15 cellular contexts compared by ENCODE assay signal in the genomic region with DNA sequence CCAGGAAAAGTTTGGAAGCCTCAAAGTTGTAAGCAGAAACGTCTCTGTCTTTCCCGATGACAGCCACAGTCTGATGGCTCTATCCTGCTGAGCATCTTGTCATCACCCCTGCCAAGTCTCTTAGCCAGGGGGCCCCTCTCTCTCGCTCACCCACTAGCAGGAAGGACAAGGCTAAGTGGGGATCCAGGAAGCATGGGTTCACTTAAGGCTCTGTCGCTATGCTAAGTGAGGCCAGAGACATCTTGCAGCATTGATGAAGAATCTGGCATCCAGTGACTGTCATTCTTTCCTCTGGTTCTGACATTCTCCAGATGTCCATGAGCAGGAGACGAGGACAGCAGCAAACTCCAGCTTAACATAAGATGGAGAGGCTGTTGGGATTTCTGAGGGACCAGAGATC.
"Had no signal": no experiment of that assay in that cellular context is flagged by ENCODE, and none has a peak within 500 bp of the region (broad histone marks: within the 10 kb centered on the region; RNA-seq: fewer than 3 reads in every experiment).

No MANE protein-coding gene starts in this region.

- H3K27ac ChIP-seq: epithelial cell of prostate, WERI-Rb-1 had no signal

- H3K36me3 ChIP-seq: WERI-Rb-1 had no signal

- DNase-seq: activated CD4-positive, alpha-beta T cell treated with anti-CD3 and anti-CD28 coated beads, Interleukin-2, amount 10 ng/mL, durations not matched to agents 7 days and 5 days; activated CD4-positive, CD25-positive, alpha-beta regulatory T cell treated with anti-CD3 and anti-CD28 coated beads, Interleukin-2, amount 50 U/mL, for 72 hours; activated CD8-positive, alpha-beta T cell treated with anti-CD3 and anti-CD28 coated beads, Interleukin-2, amount 10 ng/mL, durations not matched to agents 7 days and 5 days; activated gamma-delta T cell; activated naive CD4-positive, alpha-beta T cell treated with anti-CD3 and anti-CD28 coated beads, Interleukin-2, amount 50 U/mL, for 16 hours; activated naive CD8-positive, alpha-beta T cell treated with anti-CD3 and anti-CD28 coated beads, Interleukin-2, amount 50 U/mL, for 24 hours; cortex of kidney; immature natural killer cell; nephron progenitor cell; posterior cingulate gyrus; stimulated activated CD4-positive, alpha-beta T cell treated with anti-CD3 and anti-CD28 coated beads, Interleukin-4, amount 100 ng/mL, for 4 hours; stimulated activated naive CD8-positive, alpha-beta T cell treated with anti-CD3 and anti-CD28 coated beads, Interleukin-15, Interleukin-2, amounts not matched to agents 100 U/mL and 50 U/mL, for 24 hours; T-cell; WERI-Rb-1 had no signal
